8 cellular contexts compared by ENCODE assay signal in the genomic region with DNA sequence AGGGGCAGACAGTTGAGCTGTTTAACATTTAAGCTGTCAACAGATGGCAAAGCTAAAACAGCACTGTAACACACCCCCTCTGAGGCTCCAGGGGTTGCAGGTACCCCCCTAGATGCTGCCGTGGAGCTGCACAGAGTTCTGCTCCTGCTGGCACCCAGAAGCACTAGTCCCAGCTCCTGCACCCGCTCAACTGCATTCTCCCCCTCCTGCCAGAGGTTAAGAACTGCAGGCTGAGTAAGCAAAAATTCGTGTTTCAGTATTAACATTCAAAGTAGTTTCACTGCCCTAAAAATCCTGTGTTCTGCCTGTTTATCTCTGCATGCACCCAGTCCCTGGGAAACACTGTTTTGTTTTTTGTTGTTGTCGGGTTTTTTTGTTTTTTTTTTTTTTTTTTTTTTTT.
A peak's percentile ranks its signal among the peaks of the same experiment; 100 is the strongest.
DNase-seq lines count a peak whose midpoint lies in the region; ATAC-seq and TF ChIP-seq lines count a peak whose summit lies in the region.

No MANE protein-coding gene starts in this region.

- 22 to 36% methylated on average over 4 of the region's 4 CpGs for WGBS in testis, 2 donors

- no peaks in the 10 kb centered on the region for H3K27me3 ChIP-seq in HCT116 (ENCODE audit: insufficient read depth, low read length)
- no peaks in the 10 kb centered on the region for H3K27me3 ChIP-seq in brain microvascular endothelial cell (replicated peaks)
- no peaks in the 10 kb centered on the region for H3K27me3 ChIP-seq in testis

- intact Hi-C loops in activated CD4-positive, alpha-beta T cell treated with anti-CD3 and anti-CD28 coated beads for 36 hours (cut with DNase I, micrococcal nuclease), result no loop called here
- intact Hi-C loops in HCT116 (cut with micrococcal nuclease), result loop anchor here (10.0 kb wide), 1 partner anchor 207 kb away; no protein-coding TSS in a partner anchor
- intact Hi-C loops in testis (cut with DNase I; ENCODE audit: low total_unique reads), result no loop called here

- H3K27me3 Mint-ChIP-seq in activated CD4-positive, alpha-beta T cell treated with anti-CD3 and anti-CD28 coated beads for 36 hours, result no peaks in the 10 kb centered on the region

- ATAC-seq in activated CD4-positive, alpha-beta T cell treated with anti-CD3 and anti-CD28 coated beads for 36 hours, result no peak
- peak; percentile 99 for ATAC-seq in HCT116

- TF ChIP-seq CTCF in HCT116 (IDR thresholded peaks at IDR 0.05 in 2 of 3, conservative IDR thresholded peaks at IDR 0.05 in 1 of 3; ENCODE audit: borderline replicate concordance in 1 of 3, insufficient read depth in 1 of 3, low read depth in 2 of 3, low read length in 2 of 3), result peak in 2 of 3 experiments; percentile 58 to 64; a peak in 4 of 6 replicates
- peak; percentile 72 for TF ChIP-seq CTCF in brain microvascular endothelial cell (IDR thresholded peaks at IDR 0.05; ENCODE audit: low read depth, low read length, missing control alignments)
- TF ChIP-seq CTCF in testis (IDR thresholded peaks at IDR 0.05), result peak in 1 of 3 experiments; percentile 21

- no peak overlapping the region for H3K27ac Mint-ChIP-seq in activated CD4-positive, alpha-beta T cell treated with anti-CD3 and anti-CD28 coated beads for 36 hours

- TF ChIP-seq POLR2A in HCT116 (IDR thresholded peaks at IDR 0.05; ENCODE audit: borderline replicate concordance, extremely low read depth, insufficient read depth, insufficient read length) (no peak), testis (IDR thresholded peaks at IDR 0.05) (no peak)

- POLR2A ChIA-PET in activated CD4-positive, alpha-beta T cell treated with anti-CD3 and anti-CD28 coated beads for 36 hours (lab: Charles Lee), result no interaction called here
- POLR2A ChIA-PET in HCT116 (lab: Charles Lee), result no interaction called here

- peak overlapping the region; percentile 29; the same call in 1 of the 2 replicates for H3K4me2 ChIP-seq in HCT116 (ENCODE audit: low read length)

- H4K20me1 ChIP-seq in HCT116 (ENCODE audit: insufficient read depth), result no peaks in the 10 kb centered on the region

- H2AFZ ChIP-seq in HCT116 (ENCODE audit: low read depth, low read length, poor library complexity, severe bottlenecking), result peak overlapping the region; percentile 89

- H3K9me2 ChIP-seq in HCT116 (ENCODE audit: insufficient read depth), result no peaks in the 10 kb centered on the region

- in situ Hi-C loops in brain microvascular endothelial cell (cut with HindIII; ENCODE audit: low pct_ligation_motif_present, low sequenced_read_pairs), result no loop called here

- H3K4me1 Mint-ChIP-seq in activated CD4-positive, alpha-beta T cell treated with anti-CD3 and anti-CD28 coated beads for 36 hours, result no peaks in the 10 kb centered on the region

- H3K27ac ChIP-seq in HCT116 (ENCODE audit: low read depth, low read length), result no peak overlapping the region
- H3K27ac ChIP-seq in brain microvascular endothelial cell, result no peak overlapping the region
- no peak overlapping the region for H3K27ac ChIP-seq in testis

- H3K36me3 Mint-ChIP-seq in activated CD4-positive, alpha-beta T cell treated with anti-CD3 and anti-CD28 coated beads for 36 hours (ENCODE audit: low read depth), result no peaks in the 10 kb centered on the region

- H3K79me2 ChIP-seq in HCT116 (ENCODE audit: insufficient read depth, low read length), result no peaks in the 10 kb centered on the region

- H3K36me3 ChIP-seq in HCT116 (ENCODE audit: control insufficient read depth in 1 of 2, insufficient read depth in 2 of 2, low read length in 2 of 2), result no peaks in the 10 kb centered on the region
- H3K36me3 ChIP-seq in brain microvascular endothelial cell (replicated peaks), result no peaks in the 10 kb centered on the region
- no peaks in the 10 kb centered on the region for H3K36me3 ChIP-seq in testis (ENCODE audit: low read depth, missing control alignments)

- peaks cover 2% of the 10 kb centered on the region for H3K9me3 Mint-ChIP-seq in activated CD4-positive, alpha-beta T cell treated with anti-CD3 and anti-CD28 coated beads for 36 hours (ENCODE audit: low read depth)

- no peaks in the 10 kb centered on the region for H3K9me3 ChIP-seq in HCT116 (ENCODE audit: control insufficient read depth in 1 of 2, insufficient read depth in 1 of 2, low read depth in 1 of 2, low read length in 2 of 2)
- no peaks in the 10 kb centered on the region for H3K9me3 ChIP-seq in testis

- H3K4me1 ChIP-seq in HCT116 (ENCODE audit: control insufficient read depth in 1 of 2, insufficient read depth in 2 of 2, low read length in 2 of 2), result peaks cover 0 to 9% of the 10 kb centered on the region in 2 experiments; a peak in 2 of 4 replicates
- no peaks in the 10 kb centered on the region for H3K4me1 ChIP-seq in testis

- CTCF ChIA-PET in activated CD4-positive, alpha-beta T cell treated with anti-CD3 and anti-CD28 coated beads for 36 hours (lab: Charles Lee), result no interaction called here
- CTCF ChIA-PET in HCT116 (lab: Charles Lee), result interaction anchor here (0.7 to 1.1 kb wide), 3 partner anchors 10 to 41 kb away, joined by 3 to 6 read pairs (median 5); no protein-coding TSS in a partner anchor

- no TSS peak for BruUV-seq in HCT116 (replicated peaks; lab: Mats Ljungman, UMichigan)

- DNase-seq in activated CD4-positive, alpha-beta T cell treated with anti-CD3 and anti-CD28 coated beads for 36 hours, result peak; percentile 5
- DNase-seq in activated CD4-positive, alpha-beta T cell treated with anti-CD3 and anti-CD28 coated beads for 4 hours, result no peak
- DNase-seq in HCT116 (ENCODE audit: low read depth, low spot score) (peak; percentile 43), LoVo (ENCODE audit: low spot score) (peak; percentile 29), brain microvascular endothelial cell (peak; percentile 4), testis (peak; percentile 36)
- DNase-seq in stimulated activated naive CD4-positive, alpha-beta T cell treated with Interleukin-2 at 50 U/mL for 16 hours (lab: John Stamatoyannopoulos, UW), result no peak
- DNase-seq in activated CD8-positive, alpha-beta memory T cell treated with anti-CD3 and anti-CD28 coated beads, Interleukin-2, amount 50 U/mL, for 4 hours, result no peak

- RAD21 ChIA-PET in HCT116 (lab: Charles Lee; ENCODE audit: low non-redundant PET in 1 of 2, low total read pairs in 2 of 2, uncharacterized antibody in 2 of 2, unreplicated experiment in 2 of 2), result no interaction called here

- H3K4me3 ChIP-seq in HCT116 (replicated peaks in 1 of 2; ENCODE audit: low read depth in 1 of 2, low read length in 2 of 2), result no peak overlapping the region
- no peak overlapping the region for H3K4me3 ChIP-seq in brain microvascular endothelial cell (ENCODE audit: low read depth, low read length)
- H3K4me3 ChIP-seq in testis, result no peak overlapping the region

- H3K9ac ChIP-seq in HCT116 (ENCODE audit: low read length), result no peak overlapping the region

- H3K4me3 Mint-ChIP-seq in activated CD4-positive, alpha-beta T cell treated with anti-CD3 and anti-CD28 coated beads for 36 hours, result no peak overlapping the region

- TF ChIP-seq RAD21 in HCT116 (IDR thresholded peaks at IDR 0.05; ENCODE audit: low read depth), result peak; percentile 45; the same call in 1 of the 2 replicates

TF ChIP-seq in HCT116, 20 proteins besides CTCF, POLR2A, EP300 and RAD21:
- TF ChIP-seq, protein P1, sequence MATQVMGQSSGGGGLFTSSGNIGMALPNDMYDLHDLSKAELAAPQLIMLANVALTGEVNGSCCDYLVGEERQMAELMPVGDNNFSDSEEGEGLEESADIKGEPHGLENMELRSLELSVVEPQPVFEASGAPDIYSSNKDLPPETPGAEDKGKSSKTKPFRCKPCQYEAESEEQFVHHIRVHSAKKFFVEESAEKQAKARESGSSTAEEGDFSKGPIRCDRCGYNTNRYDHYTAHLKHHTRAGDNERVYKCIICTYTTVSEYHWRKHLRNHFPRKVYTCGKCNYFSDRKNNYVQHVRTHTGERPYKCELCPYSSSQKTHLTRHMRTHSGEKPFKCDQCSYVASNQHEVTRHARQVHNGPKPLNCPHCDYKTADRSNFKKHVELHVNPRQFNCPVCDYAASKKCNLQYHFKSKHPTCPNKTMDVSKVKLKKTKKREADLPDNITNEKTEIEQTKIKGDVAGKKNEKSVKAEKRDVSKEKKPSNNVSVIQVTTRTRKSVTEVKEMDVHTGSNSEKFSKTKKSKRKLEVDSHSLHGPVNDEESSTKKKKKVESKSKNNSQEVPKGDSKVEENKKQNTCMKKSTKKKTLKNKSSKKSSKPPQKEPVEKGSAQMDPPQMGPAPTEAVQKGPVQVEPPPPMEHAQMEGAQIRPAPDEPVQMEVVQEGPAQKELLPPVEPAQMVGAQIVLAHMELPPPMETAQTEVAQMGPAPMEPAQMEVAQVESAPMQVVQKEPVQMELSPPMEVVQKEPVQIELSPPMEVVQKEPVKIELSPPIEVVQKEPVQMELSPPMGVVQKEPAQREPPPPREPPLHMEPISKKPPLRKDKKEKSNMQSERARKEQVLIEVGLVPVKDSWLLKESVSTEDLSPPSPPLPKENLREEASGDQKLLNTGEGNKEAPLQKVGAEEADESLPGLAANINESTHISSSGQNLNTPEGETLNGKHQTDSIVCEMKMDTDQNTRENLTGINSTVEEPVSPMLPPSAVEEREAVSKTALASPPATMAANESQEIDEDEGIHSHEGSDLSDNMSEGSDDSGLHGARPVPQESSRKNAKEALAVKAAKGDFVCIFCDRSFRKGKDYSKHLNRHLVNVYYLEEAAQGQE (IDR thresholded peaks at IDR 0.05; ENCODE audit: low read depth), result no peak
- TF ChIP-seq YY1 (IDR thresholded peaks at IDR 0.05; ENCODE audit: extremely low read depth, insufficient replicate concordance, low read depth, low read length) (no peak), EGR1 (IDR thresholded peaks at IDR 0.05; ENCODE audit: low read depth) (no peak), SIN3A (IDR thresholded peaks at IDR 0.05; ENCODE audit: low read depth) (no peak), CBX3 (IDR thresholded peaks at IDR 0.05; ENCODE audit: low read depth) (no peak), POLR2AphosphoS5 (IDR thresholded peaks at IDR 0.05; ENCODE audit: low read depth, low read length) (no peak), ZFX (IDR thresholded peaks at IDR 0.05) (no peak), EZH2 (IDR thresholded peaks at IDR 0.05) (no peak), SRF (IDR thresholded peaks at IDR 0.05; ENCODE audit: low read depth) (no peak), JUND (IDR thresholded peaks at IDR 0.05) (no peak), FOSL1 (IDR thresholded peaks at IDR 0.05; ENCODE audit: low read depth) (no peak), EZH2phosphoT487 (IDR thresholded peaks at IDR 0.05; ENCODE audit: borderline replicate concordance) (no peak), ZNF274 (IDR thresholded peaks at IDR 0.05; ENCODE audit: low read depth, low read length) (no peak), CEBPB (IDR thresholded peaks at IDR 0.05; ENCODE audit: low read depth) (no peak), TCF7L2 (IDR thresholded peaks at IDR 0.05; ENCODE audit: borderline replicate concordance, extremely low read depth, insufficient read depth, insufficient read length) (no peak), ELF1 (IDR thresholded peaks at IDR 0.05; ENCODE audit: borderline replicate concordance, low read depth) (no peak)
- TF ChIP-seq, protein P2, sequence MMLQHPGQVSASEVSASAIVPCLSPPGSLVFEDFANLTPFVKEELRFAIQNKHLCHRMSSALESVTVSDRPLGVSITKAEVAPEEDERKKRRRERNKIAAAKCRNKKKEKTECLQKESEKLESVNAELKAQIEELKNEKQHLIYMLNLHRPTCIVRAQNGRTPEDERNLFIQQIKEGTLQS (IDR thresholded peaks at IDR 0.05), result no peak

Comparison
In these comparisons a context has a peak if more than half of its experiments do, and no peak if none do; other contexts are left out.
1. DNase-seq: peak in activated CD4-positive, alpha-beta T cell treated with anti-CD3 and anti-CD28 coated beads for 36 hours (single experiment), HCT116 (single experiment), LoVo (single experiment), brain microvascular endothelial cell (single experiment) and testis (single experiment); none in activated CD4-positive, alpha-beta T cell treated with anti-CD3 and anti-CD28 coated beads for 4 hours (0 of 2), stimulated activated naive CD4-positive, alpha-beta T cell treated with Interleukin-2 at 50 U/mL for 16 hours (single experiment) and activated CD8-positive, alpha-beta memory T cell treated with anti-CD3 and anti-CD28 coated beads, Interleukin-2, amount 50 U/mL, for 4 hours (single experiment).